22 cellular contexts compared by ENCODE assay signal in the genomic region with DNA sequence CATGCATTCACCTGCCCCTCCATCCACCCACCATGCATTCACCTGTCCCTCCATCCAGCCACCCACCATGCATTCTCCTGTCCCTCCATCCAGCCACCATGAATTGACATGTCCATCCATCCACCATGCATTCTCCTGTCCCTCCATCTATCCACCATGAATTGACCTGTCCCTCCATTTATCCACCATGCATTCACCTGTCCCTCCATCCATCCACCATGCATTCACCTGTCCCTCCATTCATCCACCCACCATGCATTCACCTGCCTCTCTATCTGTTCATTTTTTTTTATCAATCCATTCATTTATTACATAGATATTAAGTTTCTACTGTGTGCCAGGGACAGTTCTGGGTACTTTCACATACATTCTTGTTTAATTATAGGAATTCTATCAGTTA.
A peak's percentile ranks its signal among the peaks of the same experiment; 100 is the strongest.
DNase-seq lines count a peak whose midpoint lies in the region; ATAC-seq and TF ChIP-seq lines count a peak whose summit lies in the region.
"Had no signal": no experiment of that assay in that cellular context is flagged by ENCODE, and none has a peak within 500 bp of the region (broad histone marks: within the 10 kb centered on the region; RNA-seq: fewer than 3 reads in every experiment).

No MANE protein-coding gene starts in this region.

- no peaks in the 10 kb centered on the region for H3K36me3 ChIP-seq in BE2C
- H3K36me3 ChIP-seq in neuronal stem cell (replicated peaks in 1 of 2; ENCODE audit: control insufficient read depth in 2 of 2, insufficient read depth in 2 of 2, low read length in 2 of 2), result no peaks in the 10 kb centered on the region
- H3K36me3 ChIP-seq: BLaER1 had no signal

- no peak overlapping the region for H2BK5ac ChIP-seq in neuronal stem cell (ENCODE audit: low read length)

- peak overlapping the region; percentile 11 for H3K18ac ChIP-seq in neuronal stem cell (ENCODE audit: low read length)

- DNase-seq in BE2C (peak; percentile 88), SK-N-DZ (ENCODE audit: low spot score) (peak; percentile 94), neuronal stem cell (ENCODE audit: low spot score) (no peak), sciatic nerve (ENCODE audit: low spot score) (no peak)
- DNase-seq: AML-193; C1 segment of cervical spinal cord; CD4-positive, alpha-beta memory T cell; CD4-positive, CD25-positive, alpha-beta regulatory T cell; CD8-positive, alpha-beta memory T cell; COR-L47; DMS 273 treated with DMSO at 0.1 percent for 48 hours; DMS153; DMS53; DMS79; DND-41; EL; GDM1 had no signal

- H3K4ac ChIP-seq in neuronal stem cell (ENCODE audit: low read length), result no peak overlapping the region

- no peak overlapping the region for H2AFZ ChIP-seq in neuronal stem cell (ENCODE audit: low read length)

- intact Hi-C loops in sciatic nerve (cut with DNase I), result no loop called here

- H3K27me3 ChIP-seq in BE2C (peaks cover 26% of the 10 kb centered on the region), neuronal stem cell (ENCODE audit: control insufficient read depth in 3 of 3, insufficient read depth in 3 of 3, low read depth in 1 of 3, low read length in 3 of 3) (no peaks in the 10 kb centered on the region)
- H3K27me3 ChIP-seq: BLaER1 had no signal

- no peak overlapping the region for H3K4me2 ChIP-seq in neuronal stem cell (ENCODE audit: insufficient read depth, low read length, poor library complexity, severe bottlenecking)
- H3K4me2 ChIP-seq: A549, BLaER1 had no signal

- H3K9me3 ChIP-seq in BE2C (peaks cover 18% of the 10 kb centered on the region), neuronal stem cell (replicated peaks in 1 of 2; ENCODE audit: control insufficient read depth in 2 of 2, insufficient read depth in 1 of 2, low read depth in 1 of 2, low read length in 2 of 2) (no peaks in the 10 kb centered on the region)
- H3K9me3 ChIP-seq: A549, BLaER1 had no signal

- H4K91ac ChIP-seq in neuronal stem cell (ENCODE audit: low read depth, low read length, poor library complexity), result no peak overlapping the region

- H2BK120ac ChIP-seq in neuronal stem cell (ENCODE audit: low read depth, low read length), result no peak overlapping the region

- H3K23ac ChIP-seq in neuronal stem cell (ENCODE audit: low read depth, low read length, poor library complexity), result no peak overlapping the region

- no peak overlapping the region for H2BK12ac ChIP-seq in neuronal stem cell (ENCODE audit: low read length)

- ATAC-seq in GM18502 (IDR thresholded peaks at IDR 0.05; ENCODE audit: poor library complexity, unreplicated experiment) (no peak), sciatic nerve (no peak)
- ATAC-seq: A549, GM12878 had no signal

- no peak overlapping the region for H3K4me3 ChIP-seq in BE2C (ENCODE audit: low read depth, low read length)
- peak overlapping the region in 1 of 2 donors; percentile 7 for H3K4me3 ChIP-seq in neuronal stem cell (ENCODE audit: low read length in 2 of 2)
- H3K4me3 ChIP-seq: A549, BLaER1, GM12878 had no signal

- H2BK15ac ChIP-seq in neuronal stem cell (ENCODE audit: low read length), result no peak overlapping the region

- H3K4me1 ChIP-seq in BE2C (no peaks in the 10 kb centered on the region), neuronal stem cell (ENCODE audit: control insufficient read depth in 2 of 2, insufficient read depth in 1 of 2, low read depth in 1 of 2, low read length in 2 of 2) (peaks cover 8 to 27% of the 10 kb centered on the region in 2 donors)
- H3K4me1 ChIP-seq: BLaER1 had no signal

- no peak overlapping the region for H3K9ac ChIP-seq in neuronal stem cell (ENCODE audit: low read depth, low read length, poor library complexity)
- H3K9ac ChIP-seq: BLaER1 had no signal

- H4K8ac ChIP-seq in neuronal stem cell (ENCODE audit: low read depth, low read length), result no peak overlapping the region

- no peak overlapping the region for H3K27ac ChIP-seq in neuronal stem cell (replicated peaks; ENCODE audit: low read length)
- H3K27ac ChIP-seq: 22Rv1, A549, BLaER1 had no signal

- H3K14ac ChIP-seq in neuronal stem cell (ENCODE audit: low read length), result no peak overlapping the region

- TF ChIP-seq CTCF in BE2C (IDR thresholded peaks at IDR 0.05; ENCODE audit: low read depth, low read length), result no peak

- no peaks in the 10 kb centered on the region for H3K79me1 ChIP-seq in neuronal stem cell (ENCODE audit: low read depth, low read length)

- no peak overlapping the region for H2AK5ac ChIP-seq in neuronal stem cell (ENCODE audit: low read depth, low read length)

Comparison
In these comparisons a context has a peak if more than half of its experiments do, and no peak if none do; other contexts are left out.
1. DNase-seq: peak in BE2C (single experiment) and SK-N-DZ (single experiment); none in neuronal stem cell (single experiment) and sciatic nerve (single experiment).